Comparison of ENCODE assay signal across 26 cellular contexts in genomic region chr16:22029632-22030031, GRCh38. TPM values are rescaled to one million over a fixed set of nuclear protein-coding genes. Genes with fewer than 3 reads are reported as not detected.
DNase-seq lines count a peak whose midpoint lies in the region; ATAC-seq and TF ChIP-seq lines count a peak whose summit lies in the region.
"Had no signal": no experiment of that assay in that cellular context is flagged by ENCODE, and none has a peak within 500 bp of the region (broad histone marks: within the 10 kb centered on the region; RNA-seq: fewer than 3 reads in every experiment).

No MANE protein-coding gene starts in this region.

- H3K36me3 Mint-ChIP-seq in activated naive CD8-positive, alpha-beta T cell = peaks cover 17% of the 10 kb centered on the region
- peaks cover 25% of the 10 kb centered on the region for H3K36me3 Mint-ChIP-seq in activated naive CD8-positive, alpha-beta T cell treated with anti-CD3 and anti-CD28 coated beads for 36 hours
- peaks cover 2% of the 10 kb centered on the region for H3K36me3 Mint-ChIP-seq in central memory CD8-positive, alpha-beta T cell (ENCODE audit: insufficient read depth)
- H3K36me3 Mint-ChIP-seq in CD4-positive, alpha-beta T cell (ENCODE audit: low read depth) = peaks cover 48% of the 10 kb centered on the region

- no peaks in the 10 kb centered on the region for H3K27me3 ChIP-seq in Panc1 (ENCODE audit: control insufficient read depth, insufficient read depth, low read length)
- H3K27me3 ChIP-seq in CD4-positive, alpha-beta T cell (ENCODE audit: control insufficient read depth, insufficient read depth, low read length) = no peaks in the 10 kb centered on the region
- H3K27me3 ChIP-seq: BLaER1 had no signal

- H3K27ac ChIP-seq in Panc1 (ENCODE audit: low read length) = peak overlapping the region; percentile 2; the same call in 1 of the 2 replicates
- no peak overlapping the region for H3K27ac ChIP-seq in coronary artery
- no peak overlapping the region for H3K27ac ChIP-seq in CD4-positive, alpha-beta T cell (ENCODE audit: low read depth, low read length)
- H3K27ac ChIP-seq: 22Rv1, BLaER1, RWPE1 had no signal

- no TSS peak for BruUV-seq in Panc1 (replicated peaks; lab: Mats Ljungman, UMichigan)

- in situ Hi-C loops in Panc1 (cut with HindIII; ENCODE audit: low pct_unique_long_range_greater_than_20kb, low sequenced_read_pairs) = no loop called here

- H3K36me3 ChIP-seq in Panc1 (ENCODE audit: control insufficient read depth, insufficient read depth, low read length) = no peaks in the 10 kb centered on the region
- H3K36me3 ChIP-seq: HAP-1 had no signal

- DNase-seq in activated naive CD8-positive, alpha-beta T cell treated with anti-CD3 and anti-CD28 coated beads for 36 hours = no peak
- DNase-seq in Panc1 (ENCODE audit: low read depth, low spot score) (no peak), left colon (no peak), coronary artery (ENCODE audit: low spot score) (no peak), RPMI8226 (no peak)
- no peak for DNase-seq in central memory CD8-positive, alpha-beta T cell (ENCODE audit: low spot score in 2 of 2)
- no peak for DNase-seq in CD4-positive, alpha-beta T cell
- DNase-seq: ACHN; Caco-2; CD4-positive, alpha-beta memory T cell; DND-41; MM.1S; NCI-H1048; NCI-H1417 treated with DMSO at 0.1 percent for 48 hours; NCI-H187; NCI-H446; NCI-H526; OCI-M1; SIG-M5 had no signal

- no peaks in the 10 kb centered on the region for H3K9me3 Mint-ChIP-seq in activated naive CD8-positive, alpha-beta T cell (ENCODE audit: low read depth)
- peaks cover 5% of the 10 kb centered on the region for H3K9me3 Mint-ChIP-seq in activated naive CD8-positive, alpha-beta T cell treated with anti-CD3 and anti-CD28 coated beads for 36 hours
- H3K9me3 Mint-ChIP-seq in central memory CD8-positive, alpha-beta T cell = no peaks in the 10 kb centered on the region
- H3K9me3 Mint-ChIP-seq in CD4-positive, alpha-beta T cell = no peaks in the 10 kb centered on the region
- H3K9me3 Mint-ChIP-seq: CD4-positive, alpha-beta memory T cell had no signal

- peak overlapping the region; percentile 41 for H3K27ac Mint-ChIP-seq in activated naive CD8-positive, alpha-beta T cell
- H3K27ac Mint-ChIP-seq in activated naive CD8-positive, alpha-beta T cell treated with anti-CD3 and anti-CD28 coated beads for 36 hours = no peak overlapping the region
- peak overlapping the region; percentile 0 for H3K27ac Mint-ChIP-seq in central memory CD8-positive, alpha-beta T cell (ENCODE audit: low read depth)
- H3K27ac Mint-ChIP-seq in CD4-positive, alpha-beta T cell = no peak overlapping the region

- TF ChIP-seq CTCF in Panc1 (IDR thresholded peaks at IDR 0.05) (no peak), coronary artery (IDR thresholded peaks at IDR 0.05) (no peak)
- no peak for TF ChIP-seq CTCF in CD4-positive, alpha-beta T cell (IDR thresholded peaks at IDR 0.05)

- intact Hi-C loops in Panc1 (cut with micrococcal nuclease; ENCODE audit: unreplicated experiment) (no loop called here), left colon (cut with DNase I, micrococcal nuclease) (no loop called here)
- intact Hi-C loops in CD4-positive, alpha-beta T cell (cut with DNase I, micrococcal nuclease) = no loop called here

- CTCF ChIA-PET in Panc1 (lab: Charles Lee) = no interaction called here
- CTCF ChIA-PET in CD4-positive, alpha-beta T cell (lab: Charles Lee) = no interaction called here

- H3K4me1 Mint-ChIP-seq in activated naive CD8-positive, alpha-beta T cell (ENCODE audit: low read depth) = peaks cover 21% of the 10 kb centered on the region
- peaks cover 43% of the 10 kb centered on the region for H3K4me1 Mint-ChIP-seq in activated naive CD8-positive, alpha-beta T cell treated with anti-CD3 and anti-CD28 coated beads for 36 hours
- peaks cover 50% of the 10 kb centered on the region for H3K4me1 Mint-ChIP-seq in central memory CD8-positive, alpha-beta T cell
- peaks cover 42% of the 10 kb centered on the region for H3K4me1 Mint-ChIP-seq in CD4-positive, alpha-beta T cell (ENCODE audit: low read depth)

- peaks cover 53% of the 10 kb centered on the region for H3K4me1 ChIP-seq in Panc1 (ENCODE audit: control insufficient read depth, insufficient read depth, low read length)

- H3K9me3 ChIP-seq in Panc1 (ENCODE audit: control insufficient read depth, insufficient read depth, low read depth, low read length) = no peaks in the 10 kb centered on the region
- H3K9me3 ChIP-seq in CD4-positive, alpha-beta T cell (ENCODE audit: control insufficient read depth, low read length) = no peaks in the 10 kb centered on the region
- H3K9me3 ChIP-seq: Caco-2, HAP-1 had no signal

- no peak overlapping the region for H3K4me3 Mint-ChIP-seq in activated naive CD8-positive, alpha-beta T cell
- H3K4me3 Mint-ChIP-seq in activated naive CD8-positive, alpha-beta T cell treated with anti-CD3 and anti-CD28 coated beads for 36 hours = no peak overlapping the region
- no peak overlapping the region for H3K4me3 Mint-ChIP-seq in central memory CD8-positive, alpha-beta T cell
- H3K4me3 Mint-ChIP-seq in CD4-positive, alpha-beta T cell = no peak overlapping the region
- H3K4me3 Mint-ChIP-seq: CD4-positive, alpha-beta memory T cell had no signal

- no peak for ATAC-seq in Panc1
- no peak for ATAC-seq in central memory CD8-positive, alpha-beta T cell (replicated peaks; ENCODE audit: extremely low read depth, poor library complexity, severe bottlenecking)
- ATAC-seq in left colon = peak; percentile 30
- no peak for ATAC-seq in CD4-positive, alpha-beta T cell (ENCODE audit: poor library complexity)
- ATAC-seq: GM12878 had no signal

- H3K4me3 ChIP-seq in Panc1 (ENCODE audit: low read depth in 2 of 2, low read length in 2 of 2) = no peak overlapping the region
- H3K4me3 ChIP-seq in coronary artery = no peak overlapping the region
- H3K4me3 ChIP-seq: BLaER1, GM12878, HAP-1 had no signal

- no peaks in the 10 kb centered on the region for H3K27me3 Mint-ChIP-seq in activated naive CD8-positive, alpha-beta T cell
- H3K27me3 Mint-ChIP-seq in activated naive CD8-positive, alpha-beta T cell treated with anti-CD3 and anti-CD28 coated beads for 36 hours = no peaks in the 10 kb centered on the region
- no peaks in the 10 kb centered on the region for H3K27me3 Mint-ChIP-seq in central memory CD8-positive, alpha-beta T cell
- no peaks in the 10 kb centered on the region for H3K27me3 Mint-ChIP-seq in CD4-positive, alpha-beta T cell
- H3K27me3 Mint-ChIP-seq: CD4-positive, alpha-beta memory T cell had no signal

- POLR2A ChIA-PET in Panc1 (lab: Charles Lee) = no interaction called here
- POLR2A ChIA-PET in CD4-positive, alpha-beta T cell (lab: Charles Lee) = no interaction called here

RNA-seq across cellular contexts. Expression of gene MOSMO, which starts 21.7 kb away (rescaled TPM):
- total RNA-seq in activated naive CD8-positive, alpha-beta T cell treated with anti-CD3 and anti-CD28 coated beads for 36 hours = 1 to 10 TPM; 5.6 TPM
- total RNA-seq in Panc1 (2021; ENCODE audit: unreplicated experiment) = 20.6 TPM
- 14.2 TPM for polyA plus RNA-seq in Panc1 (2012; ENCODE audit: insufficient read length)
- total RNA-seq in left colon = 1 to 10 TPM; 9.0 to 9.6 TPM
- 1 to 10 TPM; 2.3 to 2.8 TPM for total RNA-seq in CD4-positive, alpha-beta T cell

RNA-seq across cellular contexts. Expression of gene PDZD9, which starts 28.7 kb away (rescaled TPM):
- not detected for total RNA-seq in activated naive CD8-positive, alpha-beta T cell treated with anti-CD3 and anti-CD28 coated beads for 36 hours
- total RNA-seq in Panc1 (2021; ENCODE audit: unreplicated experiment) (not detected), left colon (not detected)
- polyA plus RNA-seq in Panc1 (2012; ENCODE audit: insufficient read length) = not detected
- total RNA-seq in CD4-positive, alpha-beta T cell = not detected
- total RNA-seq: Caco-2; CD4-positive, alpha-beta memory T cell; GM12878; LHCN-M2 had no signal

Comparison
In these comparisons a context has a peak if more than half of its experiments do, and no peak if none do; other contexts are left out.
1. H3K27ac Mint-ChIP-seq: peak in activated naive CD8-positive, alpha-beta T cell (single experiment) and central memory CD8-positive, alpha-beta T cell (single experiment); none in activated naive CD8-positive, alpha-beta T cell treated with anti-CD3 and anti-CD28 coated beads for 36 hours (single experiment) and CD4-positive, alpha-beta T cell (single experiment).